Comparison of ENCODE assay signal across 24 cellular contexts in genomic region chr6:134425521-134426316, GRCh38.
DNase-seq lines count a peak whose midpoint lies in the region; ATAC-seq and TF ChIP-seq lines count a peak whose summit lies in the region.
"Had no signal": no experiment of that assay in that cellular context is flagged by ENCODE, and none has a peak within 500 bp of the region (broad histone marks: within the 10 kb centered on the region; RNA-seq: fewer than 3 reads in every experiment).

No MANE protein-coding gene starts in this region.

- TF ChIP-seq POLR2A in thyroid gland (IDR thresholded peaks at IDR 0.05) (no peak), tibial nerve (IDR thresholded peaks at IDR 0.05) (no peak)

- H3K4me1 ChIP-seq in BLaER1 (peaks cover 35% of the 10 kb centered on the region), thyroid gland (peaks cover 0 to 6% of the 10 kb centered on the region in 2 donors), tibial nerve (peaks cover 0 to 4% (median 0%) of the 10 kb centered on the region in 4 donors)
- H3K4me1 ChIP-seq: left ventricle myocardium inferior, sigmoid colon, uterus had no signal

- DNase-seq in LHCN-M2 (ENCODE audit: low read depth) (peak; percentile 30), brain microvascular endothelial cell (peak; percentile 28), lung microvascular endothelial cell (ENCODE audit: low read depth in 2 of 2) (peak; percentile 31 to 60), thyroid gland (no peak), T-helper 9 cell (no peak), tibial nerve (ENCODE audit: low spot score in 2 of 2) (no peak)
- DNase-seq: activated CD8-positive, alpha-beta memory T cell treated with anti-CD3 and anti-CD28 coated beads, Interleukin-2, amount 50 U/mL, for 4 hours; activated effector memory CD4-positive, alpha-beta T cell treated with anti-CD3 and anti-CD28 coated beads, Interleukin-2, amount 50 U/mL, for 16 hours; DND-41; dorsolateral prefrontal cortex; foreskin fibroblast; Karpas-422; left ventricle myocardium inferior; NCI-H1092; NCI-H2029; nephron progenitor cell; NK-92 treated with Interleukin-12 subunit alpha and Interleukin-12 subunit beta, amount 100 ng/mL, for 24 hours; posterior cingulate gyrus; sigmoid colon; T-helper 2 cell; uterus; WERI-Rb-1 had no signal

- ATAC-seq in HG03196 (IDR thresholded peaks at IDR 0.05; ENCODE audit: unreplicated experiment) = no peak

- TF ChIP-seq EP300 in tibial nerve (IDR thresholded peaks at IDR 0.05) = no peak

- H3K9ac ChIP-seq in BLaER1 = no peak overlapping the region

- H3K27ac ChIP-seq in BLaER1 (peak overlapping the region; percentile 0; the same call in 1 of the 2 replicates), brain microvascular endothelial cell (peak overlapping the region; percentile 96), thyroid gland (no peak overlapping the region), tibial nerve (no peak overlapping the region)
- H3K27ac ChIP-seq: dorsolateral prefrontal cortex, left ventricle myocardium inferior, sigmoid colon, uterus, WERI-Rb-1 had no signal

- 79 to 84% methylated on average over 7 of the region's 7 CpGs for WGBS in thyroid gland, 2 donors
- 72 to 81% methylated on average over 7 of the region's 7 CpGs for WGBS in tibial nerve, 2 donors

- no peaks in the 10 kb centered on the region for H4K20me1 ChIP-seq in BLaER1

- intact Hi-C loops in thyroid gland (cut with DNase I) = no loop called here

- no peak overlapping the region for H3K4me3 ChIP-seq in BLaER1
- H3K4me3 ChIP-seq in brain microvascular endothelial cell (ENCODE audit: low read depth, low read length) = no peak overlapping the region
- H3K4me3 ChIP-seq in thyroid gland (replicated peaks in 1 of 3) = no peak overlapping the region
- H3K4me3 ChIP-seq in tibial nerve = no peak overlapping the region
- H3K4me3 ChIP-seq: dorsolateral prefrontal cortex, left ventricle myocardium inferior, sigmoid colon, uterus had no signal

- H3K4me2 ChIP-seq in BLaER1 = peak overlapping the region; percentile 53

- H3K27me3 ChIP-seq in BLaER1 = no peaks in the 10 kb centered on the region
- H3K27me3 ChIP-seq in brain microvascular endothelial cell (replicated peaks) = no peaks in the 10 kb centered on the region
- H3K27me3 ChIP-seq in thyroid gland = no peaks in the 10 kb centered on the region
- no peaks in the 10 kb centered on the region for H3K27me3 ChIP-seq in tibial nerve
- H3K27me3 ChIP-seq: dorsolateral prefrontal cortex, sigmoid colon, uterus had no signal

- H3K9me3 ChIP-seq in BLaER1 = no peaks in the 10 kb centered on the region
- H3K9me3 ChIP-seq in thyroid gland = no peaks in the 10 kb centered on the region
- no peaks in the 10 kb centered on the region for H3K9me3 ChIP-seq in tibial nerve
- H3K9me3 ChIP-seq: left ventricle myocardium inferior, sigmoid colon, uterus had no signal

- H3K36me3 ChIP-seq in BLaER1 = no peaks in the 10 kb centered on the region
- H3K36me3 ChIP-seq in brain microvascular endothelial cell (replicated peaks) = no peaks in the 10 kb centered on the region
- H3K36me3 ChIP-seq in thyroid gland = no peaks in the 10 kb centered on the region
- H3K36me3 ChIP-seq in tibial nerve = no peaks in the 10 kb centered on the region
- H3K36me3 ChIP-seq: left ventricle myocardium inferior, sigmoid colon, uterus, WERI-Rb-1 had no signal

- TF ChIP-seq CTCF in brain microvascular endothelial cell (IDR thresholded peaks at IDR 0.05; ENCODE audit: low read depth, low read length, missing control alignments) (no peak), thyroid gland (IDR thresholded peaks at IDR 0.05) (no peak), tibial nerve (IDR thresholded peaks at IDR 0.05) (no peak)

- in situ Hi-C loops in brain microvascular endothelial cell (cut with HindIII; ENCODE audit: low pct_ligation_motif_present, low sequenced_read_pairs) = no loop called here

Comparison
In these comparisons a context has a peak if more than half of its experiments do, and no peak if none do; other contexts are left out.
1. H3K27ac ChIP-seq: peak in BLaER1 (single experiment) and brain microvascular endothelial cell (single experiment); none in thyroid gland (0 of 3) and tibial nerve (0 of 4).
2. DNase-seq: peak in LHCN-M2 (single experiment), brain microvascular endothelial cell (single experiment) and lung microvascular endothelial cell (2 of 2); none in thyroid gland (0 of 2), T-helper 9 cell (single experiment) and tibial nerve (0 of 2).